8 cellular contexts compared by ENCODE assay signal in the genomic region with DNA sequence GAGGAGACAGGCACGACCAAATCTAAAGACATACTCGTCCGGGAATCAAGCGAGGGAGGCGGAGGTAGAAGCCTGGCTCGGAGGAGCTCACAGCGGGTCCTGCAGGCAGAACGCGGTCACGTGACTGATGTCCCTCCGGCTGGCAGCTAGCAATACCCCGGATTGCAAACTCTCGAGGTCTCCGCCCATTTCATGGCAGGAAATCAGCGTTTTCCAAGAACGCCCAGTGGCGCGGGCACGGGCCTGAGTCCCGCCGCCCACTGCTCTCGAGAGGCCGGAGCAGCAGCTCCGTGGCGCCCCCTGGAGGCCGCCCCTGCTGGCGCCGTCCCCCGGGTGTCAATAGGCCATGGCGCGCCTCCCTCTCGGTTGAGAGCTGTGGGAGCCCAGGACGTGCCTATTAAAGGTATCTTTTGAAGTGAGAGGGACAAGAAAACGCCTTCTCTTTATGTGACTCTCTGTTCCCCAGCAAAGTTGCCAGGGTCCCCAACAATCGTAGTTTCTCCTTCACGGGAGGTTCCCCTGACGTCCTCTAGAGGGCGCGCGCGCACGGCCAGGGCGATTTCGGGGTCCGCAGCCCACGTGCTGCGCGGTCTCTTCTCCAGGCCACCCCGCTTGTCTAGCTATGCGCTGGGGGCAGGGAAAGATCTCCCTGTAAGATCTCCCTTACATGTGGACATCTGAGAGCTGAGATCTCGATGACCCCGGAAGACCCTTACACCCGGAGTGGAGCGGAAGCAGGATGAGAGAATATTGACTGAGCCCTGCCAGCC. TPM values are rescaled to one million over a fixed set of nuclear protein-coding genes. Genes with fewer than 3 reads are reported as not detected.
DNase-seq lines count a peak whose midpoint lies in the region; ATAC-seq and TF ChIP-seq lines count a peak whose summit lies in the region.

No MANE protein-coding gene starts in this region.

- H3K27ac ChIP-seq in SK-N-SH (ENCODE audit: low read depth in 2 of 2, low read length in 1 of 2) (peak overlapping the region; percentile 62 to 92), stomach (peak overlapping the region; percentile 68 to 89 (median 87))

- CTCF ChIA-PET in SK-N-SH (lab: Yijun Ruan, JAX), result interaction anchor here (0.6 to 10.0 kb wide), 99 partner anchors 10 to 715 kb away, joined by 3 to 147 read pairs (median 6); a partner anchor contains a TSS

- H3K9me2 ChIP-seq in SK-N-SH, result no peaks in the 10 kb centered on the region

- H3K27me3 ChIP-seq in SK-N-SH (ENCODE audit: insufficient read depth) (no peaks in the 10 kb centered on the region), neuron (ENCODE audit: insufficient read depth, low read length) (no peaks in the 10 kb centered on the region), stomach (no peaks in the 10 kb centered on the region)

- TF ChIP-seq EP300 in SK-N-SH (IDR thresholded peaks at IDR 0.05; ENCODE audit: borderline replicate concordance in 1 of 2, low read depth in 1 of 2, low read length in 1 of 2), result peak in 1 of 2 experiments; percentile 5; a peak in 1 of 4 replicates
- no peak for TF ChIP-seq EP300 in stomach (IDR thresholded peaks at IDR 0.05)

- H4K20me1 ChIP-seq in SK-N-SH (ENCODE audit: insufficient read depth), result no peaks in the 10 kb centered on the region

- no peaks in the 10 kb centered on the region for H3K36me3 ChIP-seq in SK-N-SH (replicated peaks in 1 of 2; ENCODE audit: control insufficient read depth in 1 of 2, insufficient read depth in 2 of 2, low read length in 1 of 2)
- H3K36me3 ChIP-seq in neuron (ENCODE audit: insufficient read depth, low read length), result no peaks in the 10 kb centered on the region
- no peaks in the 10 kb centered on the region for H3K36me3 ChIP-seq in stomach

- TF ChIP-seq POLR2A in stomach (IDR thresholded peaks at IDR 0.05), result no peak

- 6% methylated on average over 34 of the region's 54 CpGs for WGBS in SK-N-SH (ENCODE audit: low lambda C conversion rate)
- WGBS in stomach, 5 donors, result 2 to 4% (median 3%) methylated on average over 24 to 54 of the region's 54 CpGs

- peak overlapping the region; percentile 77 for H3K4me2 ChIP-seq in SK-N-SH

- TF ChIP-seq CTCF in SK-N-SH (IDR thresholded peaks at IDR 0.05), result peak; percentile 100
- peak; percentile 48 to 100 (median 99) for TF ChIP-seq CTCF in stomach (IDR thresholded peaks at IDR 0.05)

- H3K9ac ChIP-seq in SK-N-SH, result peak overlapping the region; percentile 74

- no peaks in the 10 kb centered on the region for H3K79me2 ChIP-seq in SK-N-SH (ENCODE audit: insufficient read depth)

- H3K4me1 ChIP-seq in SK-N-SH (ENCODE audit: control insufficient read depth in 1 of 2, insufficient read depth in 2 of 2, low read depth in 1 of 2, low read length in 1 of 2) (peaks cover 4 to 20% of the 10 kb centered on the region in 2 experiments; a peak in 3 of 4 replicates), neuron (ENCODE audit: insufficient read depth, low read length) (peaks cover 4% of the 10 kb centered on the region), stomach (peaks cover 10 to 17% (median 15%) of the 10 kb centered on the region in 4 donors)

- TF ChIP-seq RAD21 in SK-N-SH (IDR thresholded peaks at IDR 0.05; ENCODE audit: low read length), result peak; percentile 78

- intact Hi-C loops in stomach (cut with DNase I; ENCODE audit: low total_unique reads), result no loop called here

- POLR2A ChIA-PET in SK-N-SH (lab: Yijun Ruan, JAX), result interaction anchor here (0.6 to 1.8 kb wide), 14 partner anchors 9 to 151 kb away, joined by 3 to 27 read pairs (median 4); a partner anchor contains a TSS

- ATAC-seq in GM21526 (IDR thresholded peaks at IDR 0.05; ENCODE audit: low FRiP score, unreplicated experiment), result no peak

- peak overlapping the region; percentile 47 to 63 for H3K4me3 ChIP-seq in SK-N-SH (ENCODE audit: low read depth in 2 of 2, low read length in 1 of 2)
- peak overlapping the region; percentile 65 for H3K4me3 ChIP-seq in neuron (ENCODE audit: low read length)
- peak overlapping the region; percentile 41 to 60 (median 50) for H3K4me3 ChIP-seq in stomach

- H3F3A ChIP-seq in SK-N-SH (replicated peaks; ENCODE audit: insufficient read depth), result peaks cover 3% of the 10 kb centered on the region

- H2AFZ ChIP-seq in SK-N-SH (ENCODE audit: low read depth) (peak overlapping the region; percentile 92), neuron (ENCODE audit: low read depth, low read length) (peak overlapping the region; percentile 71)

- H3K9me3 ChIP-seq in SK-N-SH, result no peaks in the 10 kb centered on the region
- no peaks in the 10 kb centered on the region for H3K9me3 ChIP-seq in neuron (ENCODE audit: low read length)
- H3K9me3 ChIP-seq in stomach, result no peaks in the 10 kb centered on the region

- DNase-seq in ELR (ENCODE audit: low read depth), result peak; percentile 97
- DNase-seq in NCI-H1048 (lab: John Stamatoyannopoulos, UW), result peak; percentile 82
- peak; percentile 91 for DNase-seq in SK-N-SH
- peak; percentile 63 for DNase-seq in activated naive CD4-positive, alpha-beta T cell treated with anti-CD3 and anti-CD28 coated beads, Interleukin-2, amount 50 U/mL, for 16 hours
- DNase-seq in germinal center (ENCODE audit: low spot score), result peak; percentile 74
- peak; percentile 88 for DNase-seq in stomach

TF ChIP-seq in SK-N-SH, 30 proteins besides CTCF, POLR2A, EP300 and RAD21:
- TF ChIP-seq RCOR1 (IDR thresholded peaks at IDR 0.05; ENCODE audit: low read length), result peak; percentile 3; the same call in 1 of the 2 replicates
- TF ChIP-seq NFIC (IDR thresholded peaks at IDR 0.05; ENCODE audit: borderline replicate concordance), result 0 out of 2 replicates have a peak, but pooled peaks have one; percentile 26
- TF ChIP-seq SMC3 (IDR thresholded peaks at IDR 0.05; ENCODE audit: low read depth, low read length), result peak; percentile 72
- TF ChIP-seq FOXJ3 (CRISPR knock-in tag; IDR thresholded peaks at IDR 0.05), result no peak
- peak; percentile 34; the same call in 1 of the 2 replicates for TF ChIP-seq TCF12 (IDR thresholded peaks at IDR 0.05)
- TF ChIP-seq RXRA (IDR thresholded peaks at IDR 0.05; ENCODE audit: borderline replicate concordance, low read depth), result peak; percentile 55; the same call in 1 of the 2 replicates
- peak; percentile 73; the same call in 1 of the 2 replicates for TF ChIP-seq TAF1 (IDR thresholded peaks at IDR 0.05; ENCODE audit: borderline replicate concordance, low read depth, low read length)
- TF ChIP-seq GATA2 (CRISPR knock-in tag; IDR thresholded peaks at IDR 0.05), result peak; percentile 7; the same call in 1 of the 2 replicates
- peak; percentile 79 for TF ChIP-seq POLR2AphosphoS5 (IDR thresholded peaks at IDR 0.05; ENCODE audit: low read depth, low read length)
- TF ChIP-seq MXI1 (IDR thresholded peaks at IDR 0.05; ENCODE audit: low read depth, low read length), result peak; percentile 31
- TF ChIP-seq SIN3A (IDR thresholded peaks at IDR 0.05; ENCODE audit: borderline replicate concordance, low read depth, low read length), result 0 out of 2 replicates have a peak, but pooled peaks have one; percentile 48
- TF ChIP-seq, protein P1, sequence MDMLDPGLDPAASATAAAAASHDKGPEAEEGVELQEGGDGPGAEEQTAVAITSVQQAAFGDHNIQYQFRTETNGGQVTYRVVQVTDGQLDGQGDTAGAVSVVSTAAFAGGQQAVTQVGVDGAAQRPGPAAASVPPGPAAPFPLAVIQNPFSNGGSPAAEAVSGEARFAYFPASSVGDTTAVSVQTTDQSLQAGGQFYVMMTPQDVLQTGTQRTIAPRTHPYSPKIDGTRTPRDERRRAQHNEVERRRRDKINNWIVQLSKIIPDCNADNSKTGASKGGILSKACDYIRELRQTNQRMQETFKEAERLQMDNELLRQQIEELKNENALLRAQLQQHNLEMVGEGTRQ (IDR thresholded peaks at IDR 0.05; ENCODE audit: borderline replicate concordance, low read depth, low read length), result peak; percentile 77
- TF ChIP-seq, protein P2, sequence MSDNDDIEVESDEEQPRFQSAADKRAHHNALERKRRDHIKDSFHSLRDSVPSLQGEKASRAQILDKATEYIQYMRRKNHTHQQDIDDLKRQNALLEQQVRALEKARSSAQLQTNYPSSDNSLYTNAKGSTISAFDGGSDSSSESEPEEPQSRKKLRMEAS (IDR thresholded peaks at IDR 0.05; ENCODE audit: low read depth), result peak; percentile 86
- no peak for TF ChIP-seq FOXM1 (IDR thresholded peaks at IDR 0.05; ENCODE audit: low read depth)
- peak; percentile 19 for TF ChIP-seq CHD2 (IDR thresholded peaks at IDR 0.05; ENCODE audit: low read length, partially characterized antibody)
- TF ChIP-seq, protein P3, sequence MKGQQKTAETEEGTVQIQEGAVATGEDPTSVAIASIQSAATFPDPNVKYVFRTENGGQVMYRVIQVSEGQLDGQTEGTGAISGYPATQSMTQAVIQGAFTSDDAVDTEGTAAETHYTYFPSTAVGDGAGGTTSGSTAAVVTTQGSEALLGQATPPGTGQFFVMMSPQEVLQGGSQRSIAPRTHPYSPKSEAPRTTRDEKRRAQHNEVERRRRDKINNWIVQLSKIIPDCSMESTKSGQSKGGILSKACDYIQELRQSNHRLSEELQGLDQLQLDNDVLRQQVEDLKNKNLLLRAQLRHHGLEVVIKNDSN (IDR thresholded peaks at IDR 0.05; ENCODE audit: borderline replicate concordance, low read depth), result peak; percentile 96
- TF ChIP-seq RFX5 (IDR thresholded peaks at IDR 0.05; ENCODE audit: low read length), result no peak
- TF ChIP-seq GABPA (IDR thresholded peaks at IDR 0.05; ENCODE audit: low read depth), result no peak
TF ChIP-seq in SK-N-SH: peak in this region for 14.

RNA-seq across cellular contexts. Expression of a gene that starts 37.3 kb away (rescaled TPM):
- polyA plus RNA-seq in SK-N-SH (2012; rRNA removed) (115 and 151 TPM in 2 replicates), stomach (10 to 100 TPM; 14.9 to 26.6 (median 21.5) TPM)
- polyA plus RNA-seq in SK-N-SH (2012; cell fraction: cytosol; rRNA removed), result 92.8 and 114 TPM in 2 replicates
- polyA plus RNA-seq in SK-N-SH (2012; cell fraction: nucleus; rRNA removed), result 125 and 168 TPM in 2 replicates
- total RNA-seq in stomach, result 100 to 1,000 TPM in 1 of 5 donors, 10 to 100 TPM in 4; 41.4 to 176 (median 64.9) TPM
